In the genomic region with DNA sequence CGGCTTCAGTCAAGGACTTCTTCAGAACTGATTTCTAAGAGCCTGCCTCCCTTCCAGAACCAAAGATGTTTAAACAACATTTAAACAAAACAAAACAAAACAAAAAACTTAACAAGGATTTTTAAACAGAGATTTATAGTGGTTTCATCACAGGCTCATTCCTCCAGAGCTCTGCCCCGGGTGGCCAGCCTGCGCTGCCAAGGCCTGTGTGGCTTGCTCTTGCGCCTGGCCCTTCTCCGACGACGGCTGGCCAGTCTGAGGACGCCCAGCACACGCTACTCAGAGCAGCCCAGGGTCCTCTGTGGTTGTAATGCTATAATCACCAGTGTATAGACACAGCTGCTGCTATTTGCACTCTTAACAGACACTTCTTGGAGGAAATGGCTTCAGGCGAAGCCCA, we compare ENCODE assay signal across 32 cellular contexts.
A peak's percentile ranks its signal among the peaks of the same experiment; 100 is the strongest.
DNase-seq lines count a peak whose midpoint lies in the region; ATAC-seq and TF ChIP-seq lines count a peak whose summit lies in the region.
"Had no signal": no experiment of that assay in that cellular context is flagged by ENCODE, and none has a peak within 500 bp of the region (broad histone marks: within the 10 kb centered on the region; RNA-seq: fewer than 3 reads in every experiment).

No MANE protein-coding gene starts in this region.

- H2AFZ ChIP-seq in GM23338: peak overlapping the region; percentile 85; the same call in 1 of the 2 replicates
- H2AFZ ChIP-seq: GM23248 had no signal

- H3K27me3 Mint-ChIP-seq in GM23338 (ENCODE audit: insufficient read depth, low read depth, poor library complexity): no peaks in the 10 kb centered on the region
- H3K27me3 Mint-ChIP-seq: activated naive CD8-positive, alpha-beta T cell; CD4-positive, alpha-beta T cell had no signal

- H3K9me2 ChIP-seq in GM23338 (ENCODE audit: insufficient read depth): peaks cover 6% of the 10 kb centered on the region

- DNase-seq in GM23338 (ENCODE audit: low spot score) (no peak), fibroblast of villous mesenchyme (ENCODE audit: low read depth) (peak; percentile 17), thoracic aorta (ENCODE audit: low spot score) (no peak), anterior cingulate cortex (lab: John Stamatoyannopoulos, UW) (no peak), glomerular visceral epithelial cell (ENCODE audit: extremely low spot score) (no peak), EL (no peak)
- DNase-seq: activated CD4-positive, alpha-beta T cell treated with anti-CD3 and anti-CD28 coated beads for 48 hours; activated effector memory CD4-positive, alpha-beta T cell treated with anti-CD3 and anti-CD28 coated beads, Interleukin-2, amount 50 U/mL, for 16 hours; CD4-positive, alpha-beta T cell; central memory CD4-positive, alpha-beta T cell; cortex of kidney; gastrocnemius medialis; GM23248; HFFc6; hippocampal formation; KBM-7; left cardiac atrium; mesendoderm; NCI-H1092 treated with DMSO at 0.1 percent for 48 hours; NCI-H1930; NCI-H2171 treated with DMSO at 0.1 percent for 48 hours; NCI-H510A treated with DMSO at 0.1 percent for 48 hours; psoas muscle; substantia nigra; T-cell; WERI-Rb-1 had no signal

- no peaks in the 10 kb centered on the region for H4K20me1 ChIP-seq in GM23338 (replicated peaks; ENCODE audit: insufficient read depth)

- H3F3A ChIP-seq in GM23338 (replicated peaks; ENCODE audit: low read depth): no peaks in the 10 kb centered on the region

- no peak overlapping the region for H3K4me3 ChIP-seq in GM23338
- H3K4me3 ChIP-seq in fibroblast of villous mesenchyme (ENCODE audit: low read depth, low read length): no peak overlapping the region
- no peak overlapping the region for H3K4me3 ChIP-seq in muscle layer of duodenum (ENCODE audit: low read depth in 1 of 2, low read length in 2 of 2)
- no peak overlapping the region for H3K4me3 ChIP-seq in thoracic aorta
- H3K4me3 ChIP-seq: gastrocnemius medialis, GM23248, psoas muscle had no signal

- H3K4me1 Mint-ChIP-seq in GM23338: peaks cover 10% of the 10 kb centered on the region
- H3K4me1 Mint-ChIP-seq: stimulated activated effector memory CD8-positive, alpha-beta T cell treated with anti-CD3 and anti-CD28 coated beads, Interleukin-12 subunit alpha, Interleukin-12 subunit beta, amount 100 ng/mL, for 72 hours; T-cell had no signal

- H3K4me3 Mint-ChIP-seq in GM23338: no peak overlapping the region
- H3K4me3 Mint-ChIP-seq: activated naive CD8-positive, alpha-beta T cell; CD4-positive, alpha-beta T cell; HFFc6; stimulated activated effector memory CD8-positive, alpha-beta T cell treated with anti-CD3 and anti-CD28 coated beads, Interleukin-12 subunit alpha, Interleukin-12 subunit beta, amount 100 ng/mL, for 72 hours; T-cell had no signal

- ATAC-seq in GM23338 (no peak), thoracic aorta (ENCODE audit: insufficient number of reproducible peaks, low FRiP score, low read depth) (no peak), HG03521 (IDR thresholded peaks at IDR 0.05; ENCODE audit: unreplicated experiment) (no peak)
- ATAC-seq: esophagus mucosa; gastrocnemius medialis; left cardiac atrium; psoas muscle; stimulated activated effector memory CD8-positive, alpha-beta T cell treated with anti-CD3 and anti-CD28 coated beads, Interleukin-12 subunit alpha, Interleukin-12 subunit beta, amount 100 ng/mL, for 72 hours; T-cell had no signal

- peaks cover 7% of the 10 kb centered on the region; the same call in 2 of the 3 replicates for H3K9me3 Mint-ChIP-seq in GM23338
- H3K9me3 Mint-ChIP-seq: HFFc6 had no signal

- no peak overlapping the region for H3K4me2 ChIP-seq in GM23338

- TF ChIP-seq CTCF in GM23338 (conservative IDR thresholded peaks at IDR 0.05; ENCODE audit: low read depth in 2 of 2) (no peak), fibroblast of villous mesenchyme (IDR thresholded peaks at IDR 0.05; ENCODE audit: insufficient read depth, low read depth, low read length) (no peak), thoracic aorta (IDR thresholded peaks at IDR 0.05) (no peak)

- H3K27ac ChIP-seq in GM23338 (ENCODE audit: low read depth) (no peak overlapping the region), muscle layer of duodenum (ENCODE audit: low read length) (peak overlapping the region; percentile 46), thoracic aorta (peak overlapping the region; percentile 47 to 61)
- H3K27ac ChIP-seq: gastrocnemius medialis, GM23248, psoas muscle, RWPE1, WERI-Rb-1 had no signal

- H3K9me3 ChIP-seq in muscle layer of duodenum (ENCODE audit: control insufficient read depth in 1 of 2, low read length in 2 of 2) (no peaks in the 10 kb centered on the region), thoracic aorta (no peaks in the 10 kb centered on the region)
- H3K9me3 ChIP-seq: gastrocnemius medialis, psoas muscle had no signal

- peaks cover 4% of the 10 kb centered on the region for H3K36me3 Mint-ChIP-seq in GM23338 (ENCODE audit: low read depth)
- H3K36me3 Mint-ChIP-seq: activated naive CD8-positive, alpha-beta T cell; stimulated activated effector memory CD8-positive, alpha-beta T cell treated with anti-CD3 and anti-CD28 coated beads, Interleukin-12 subunit alpha, Interleukin-12 subunit beta, amount 100 ng/mL, for 72 hours; T-cell had no signal

- no peaks in the 10 kb centered on the region for H3K36me3 ChIP-seq in GM23338 (ENCODE audit: insufficient read depth)
- no peaks in the 10 kb centered on the region for H3K36me3 ChIP-seq in muscle layer of duodenum (ENCODE audit: control insufficient read depth in 1 of 2, insufficient read depth in 2 of 2, low read length in 2 of 2)
- H3K36me3 ChIP-seq in thoracic aorta: no peaks in the 10 kb centered on the region
- H3K36me3 ChIP-seq: gastrocnemius medialis, WERI-Rb-1 had no signal

- H3K4me1 ChIP-seq in GM23338 (ENCODE audit: insufficient read depth) (no peaks in the 10 kb centered on the region), muscle layer of duodenum (ENCODE audit: control insufficient read depth in 1 of 2, insufficient read depth in 2 of 2, low read length in 2 of 2) (peaks cover 0 to 6% of the 10 kb centered on the region in 2 donors), thoracic aorta (ENCODE audit: control insufficient read depth in 1 of 2, low read depth in 2 of 2) (peaks cover 0 to 25% of the 10 kb centered on the region in 2 donors)
- H3K4me1 ChIP-seq: gastrocnemius medialis, psoas muscle had no signal

- H3K27me3 ChIP-seq in GM23338 (ENCODE audit: insufficient read depth): no peaks in the 10 kb centered on the region
- no peaks in the 10 kb centered on the region for H3K27me3 ChIP-seq in muscle layer of duodenum (ENCODE audit: low read depth, low read length)
- no peaks in the 10 kb centered on the region for H3K27me3 ChIP-seq in thoracic aorta (replicated peaks; ENCODE audit: insufficient read depth)
- H3K27me3 ChIP-seq: gastrocnemius medialis had no signal

- H3K79me2 ChIP-seq in GM23338 (replicated peaks; ENCODE audit: insufficient read depth): no peaks in the 10 kb centered on the region

- H3K27ac Mint-ChIP-seq in GM23338: no peak overlapping the region; the same call in 1 of the 2 replicates
- H3K27ac Mint-ChIP-seq: activated naive CD8-positive, alpha-beta T cell; CD4-positive, alpha-beta T cell; HFFc6; stimulated activated effector memory CD8-positive, alpha-beta T cell treated with anti-CD3 and anti-CD28 coated beads, Interleukin-12 subunit alpha, Interleukin-12 subunit beta, amount 100 ng/mL, for 72 hours; T-cell had no signal

TF ChIP-seq in GM23338, 12 proteins besides CTCF, POLR2A, EP300 and RAD21:
- TF ChIP-seq, protein P1, sequence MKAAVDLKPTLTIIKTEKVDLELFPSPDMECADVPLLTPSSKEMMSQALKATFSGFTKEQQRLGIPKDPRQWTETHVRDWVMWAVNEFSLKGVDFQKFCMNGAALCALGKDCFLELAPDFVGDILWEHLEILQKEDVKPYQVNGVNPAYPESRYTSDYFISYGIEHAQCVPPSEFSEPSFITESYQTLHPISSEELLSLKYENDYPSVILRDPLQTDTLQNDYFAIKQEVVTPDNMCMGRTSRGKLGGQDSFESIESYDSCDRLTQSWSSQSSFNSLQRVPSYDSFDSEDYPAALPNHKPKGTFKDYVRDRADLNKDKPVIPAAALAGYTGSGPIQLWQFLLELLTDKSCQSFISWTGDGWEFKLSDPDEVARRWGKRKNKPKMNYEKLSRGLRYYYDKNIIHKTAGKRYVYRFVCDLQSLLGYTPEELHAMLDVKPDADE (IDR thresholded peaks at IDR 0.05): no peak
- TF ChIP-seq POLR2AphosphoS5 (IDR thresholded peaks at IDR 0.05; ENCODE audit: low read depth): no peak
- TF ChIP-seq STAT1 (IDR thresholded peaks at IDR 0.05; ENCODE audit: unreplicated experiment): no peak
- no peak for TF ChIP-seq CREB1 (CRISPR knock-in tag; IDR thresholded peaks at IDR 0.05; ENCODE audit: low read depth)
TF ChIP-seq in GM23338: peak in this region for 0.
